1 cellular context compared by ENCODE assay signal in the genomic region with DNA sequence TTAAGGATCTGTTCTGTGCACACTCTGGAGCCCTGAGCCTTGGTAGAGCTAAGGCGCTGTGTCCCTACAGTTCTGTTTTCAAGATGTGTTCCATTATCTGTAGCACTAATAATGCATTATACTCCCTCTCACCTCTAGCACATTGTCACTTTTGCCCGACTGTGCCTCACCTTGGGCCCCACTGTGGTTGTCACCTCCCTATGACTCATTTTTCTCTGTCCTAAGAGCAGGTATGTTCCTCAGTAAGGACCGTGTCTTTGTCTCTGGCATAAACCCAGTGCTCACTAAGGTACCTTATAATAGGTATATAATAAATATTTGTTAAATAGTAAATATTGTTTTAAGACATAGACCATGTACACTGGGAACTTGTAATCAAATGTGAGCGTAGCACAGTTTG.
TF ChIP-seq lines count a peak whose summit lies in the region.

No MANE protein-coding gene starts in this region.

TF ChIP-seq in IMR-90, 13 proteins besides CTCF, POLR2A, EP300 and RAD21:
- TF ChIP-seq, protein P1, sequence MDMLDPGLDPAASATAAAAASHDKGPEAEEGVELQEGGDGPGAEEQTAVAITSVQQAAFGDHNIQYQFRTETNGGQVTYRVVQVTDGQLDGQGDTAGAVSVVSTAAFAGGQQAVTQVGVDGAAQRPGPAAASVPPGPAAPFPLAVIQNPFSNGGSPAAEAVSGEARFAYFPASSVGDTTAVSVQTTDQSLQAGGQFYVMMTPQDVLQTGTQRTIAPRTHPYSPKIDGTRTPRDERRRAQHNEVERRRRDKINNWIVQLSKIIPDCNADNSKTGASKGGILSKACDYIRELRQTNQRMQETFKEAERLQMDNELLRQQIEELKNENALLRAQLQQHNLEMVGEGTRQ (IDR thresholded peaks at IDR 0.05; ENCODE audit: low read depth, low read length): no peak
- TF ChIP-seq FOS (IDR thresholded peaks at IDR 0.05; ENCODE audit: low read depth, low read length): no peak
- TF ChIP-seq, protein P2, sequence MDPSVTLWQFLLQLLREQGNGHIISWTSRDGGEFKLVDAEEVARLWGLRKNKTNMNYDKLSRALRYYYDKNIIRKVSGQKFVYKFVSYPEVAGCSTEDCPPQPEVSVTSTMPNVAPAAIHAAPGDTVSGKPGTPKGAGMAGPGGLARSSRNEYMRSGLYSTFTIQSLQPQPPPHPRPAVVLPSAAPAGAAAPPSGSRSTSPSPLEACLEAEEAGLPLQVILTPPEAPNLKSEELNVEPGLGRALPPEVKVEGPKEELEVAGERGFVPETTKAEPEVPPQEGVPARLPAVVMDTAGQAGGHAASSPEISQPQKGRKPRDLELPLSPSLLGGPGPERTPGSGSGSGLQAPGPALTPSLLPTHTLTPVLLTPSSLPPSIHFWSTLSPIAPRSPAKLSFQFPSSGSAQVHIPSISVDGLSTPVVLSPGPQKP (IDR thresholded peaks at IDR 0.05; ENCODE audit: borderline replicate concordance, low read depth, low read length): no peak
- TF ChIP-seq BHLHE40 (IDR thresholded peaks at IDR 0.05; ENCODE audit: low read depth, low read length): no peak
- no peak for TF ChIP-seq SMC3 (IDR thresholded peaks at IDR 0.05; ENCODE audit: low read depth, low read length)
- no peak for TF ChIP-seq CEBPB (IDR thresholded peaks at IDR 0.05; ENCODE audit: low read depth, low read length)
- no peak for TF ChIP-seq RFX5 (IDR thresholded peaks at IDR 0.05; ENCODE audit: low read depth, low read length)
- TF ChIP-seq MAFK (IDR thresholded peaks at IDR 0.05; ENCODE audit: low read depth, low read length): no peak
- TF ChIP-seq NFE2L2 (IDR thresholded peaks at IDR 0.05; ENCODE audit: low read depth, low read length): no peak
- TF ChIP-seq RCOR1 (IDR thresholded peaks at IDR 0.05; ENCODE audit: insufficient replicate concordance, low read length): no peak
